In genomic region chr12:101706403-101706802, GRCh38 we compare ENCODE assay signal across 30 cellular contexts. TPM values are rescaled to one million over a fixed set of nuclear protein-coding genes. Genes with fewer than 3 reads are reported as not detected.
"Had no signal": no experiment of that assay in that cellular context is flagged by ENCODE, and none has a peak within 500 bp of the region (broad histone marks: within the 10 kb centered on the region; RNA-seq: fewer than 3 reads in every experiment).

No MANE protein-coding gene starts in this region.

- H3K4me3 Mint-ChIP-seq: mesothelial cell of epicardium; naive B cell; natural killer cell; nephron progenitor cell; neural progenitor cell; stimulated activated naive CD8-positive, alpha-beta T cell treated with anti-CD3 and anti-CD28 coated beads, Interleukin-15, Interleukin-2, amounts not matched to agents 100 ng/mL and 50 ng/mL, for 24 hours had no signal

- H3K27me3 Mint-ChIP-seq: naive B cell; stimulated activated naive CD8-positive, alpha-beta T cell treated with anti-CD3 and anti-CD28 coated beads, Interleukin-15, Interleukin-2, amounts not matched to agents 100 ng/mL and 50 ng/mL, for 24 hours had no signal

- H3K36me3 Mint-ChIP-seq: mesothelial cell of epicardium, natural killer cell, neural progenitor cell had no signal

- H3K9me3 Mint-ChIP-seq: naive B cell; natural killer cell; neural progenitor cell; stimulated activated naive CD8-positive, alpha-beta T cell treated with anti-CD3 and anti-CD28 coated beads, Interleukin-15, Interleukin-2, amounts not matched to agents 100 ng/mL and 50 ng/mL, for 24 hours had no signal

- H3K27ac ChIP-seq: neural progenitor cell, parathyroid adenoma, psoas muscle, skin epidermis, suprapubic skin, thoracic aorta, tibial artery, upper lobe of right lung had no signal

- H3K27ac Mint-ChIP-seq: mesothelial cell of epicardium; natural killer cell; nephron progenitor cell; neural progenitor cell; stimulated activated naive CD8-positive, alpha-beta T cell treated with anti-CD3 and anti-CD28 coated beads, Interleukin-15, Interleukin-2, amounts not matched to agents 100 ng/mL and 50 ng/mL, for 24 hours had no signal

- H3K9me3 ChIP-seq: left ventricle myocardium inferior, neutrophil, psoas muscle, right atrium auricular region, suprapubic skin, thoracic aorta, tibial artery, upper lobe of right lung had no signal

- H3K9ac ChIP-seq: neural progenitor cell, parathyroid adenoma had no signal

- H3K36me3 ChIP-seq: neural progenitor cell, neutrophil, right atrium auricular region, suprapubic skin, thoracic aorta, tibial artery, upper lobe of right lung had no signal

- H3K27me3 ChIP-seq: neural progenitor cell, neutrophil, right atrium auricular region, suprapubic skin, tibial artery, upper lobe of right lung had no signal

- DNase-seq: islet precursor cell; left ventricle myocardium inferior; mesendoderm; naive B cell; natural killer cell; nephron progenitor cell; occipital lobe; psoas muscle; stimulated activated CD4-positive, alpha-beta T cell treated with anti-CD3 and anti-CD28 coated beads, Interleukin-12 subunit alpha, Interleukin-12 subunit beta, amount 100 ng/mL, for 4 hours; stimulated activated CD4-positive, alpha-beta T cell treated with anti-CD3 and anti-CD28 coated beads, Interleukin-15, amount 100 ng/mL, for 24 hours; stimulated activated CD4-positive, alpha-beta T cell treated with anti-CD3 and anti-CD28 coated beads, Interleukin-2, amount 100 ng/mL, for 24 hours; stimulated activated CD4-positive, alpha-beta T cell treated with anti-CD3 and anti-CD28 coated beads, Interleukin-4, amount 100 ng/mL, for 1 hour; stimulated activated naive CD4-positive, alpha-beta T cell; tibial artery; trophoblast cell; upper lobe of right lung had no signal

- ATAC-seq: natural killer cell, sciatic nerve had no signal

- H2AFZ ChIP-seq: neural progenitor cell, parathyroid adenoma had no signal

- H3K4me3 ChIP-seq: left ventricle myocardium inferior, lung, neural progenitor cell, psoas muscle, right atrium auricular region, skin epidermis, suprapubic skin, thoracic aorta, tibial artery, upper lobe of right lung had no signal

- FAIRE-seq: urothelium cell line had no signal

- H3K4me1 ChIP-seq: neural progenitor cell had no signal

- H3K4me2 ChIP-seq: neural progenitor cell had no signal

- H3K4me1 Mint-ChIP-seq: neural progenitor cell had no signal

RNA-seq across cellular contexts. Expression of gene SYCP3, which starts 32.9 kb away (rescaled TPM):
- total RNA-seq: kidney epithelial cell, left ventricle myocardium inferior, osteocyte, right atrium auricular region, sciatic nerve, thoracic aorta had no signal
